In the genomic region with DNA sequence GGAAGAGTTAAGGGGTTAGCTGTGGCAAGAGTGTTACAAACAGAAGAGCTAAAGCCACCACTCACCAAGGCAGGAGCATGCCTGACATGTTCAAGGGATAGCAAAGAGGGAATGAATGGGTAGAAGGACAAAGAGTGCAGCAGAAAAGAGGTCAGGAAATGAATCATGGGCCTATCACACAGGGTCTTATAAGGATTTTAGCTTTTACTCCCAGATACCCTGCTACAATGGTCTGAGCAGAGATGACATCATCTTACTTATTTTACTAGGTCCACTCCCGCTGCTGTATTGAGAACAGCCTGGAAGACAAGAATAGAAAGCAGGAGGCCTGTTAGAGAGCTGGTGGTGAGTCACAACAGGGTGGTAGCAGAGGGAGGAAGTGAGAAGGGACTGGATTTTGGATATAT, we compare ENCODE assay signal across 8 cellular contexts. TPM values are rescaled to one million over a fixed set of nuclear protein-coding genes. Genes with fewer than 3 reads are reported as not detected.
DNase-seq lines count a peak whose midpoint lies in the region; FAIRE-seq and TF ChIP-seq lines count a peak whose summit lies in the region.

No MANE protein-coding gene starts in this region.

- no peak overlapping the region for H2BK5ac ChIP-seq in mesenchymal stem cell (ENCODE audit: low read depth, low read length, poor library complexity, severe bottlenecking)

- peak overlapping the region; percentile 52 to 62 for H3K18ac ChIP-seq in mesenchymal stem cell (ENCODE audit: low read depth in 1 of 2, low read length in 2 of 2)

- TF ChIP-seq POLR2A in GM12892 (IDR thresholded peaks at IDR 0.05; ENCODE audit: low read depth, low read length), result peak; percentile 19; the same call in 1 of the 2 replicates

- no peak for DNase-seq in GM12892 (ENCODE audit: insufficient read length)
- DNase-seq in GM23248, result peak; percentile 94
- DNase-seq in Karpas-422, result peak; percentile 52
- DNase-seq in brain microvascular endothelial cell, result peak; percentile 94
- peak; percentile 94 for DNase-seq in mesenchymal stem cell
- DNase-seq in H7, result no peak
- DNase-seq in activated CD4-positive, alpha-beta T cell treated with anti-CD3 and anti-CD28 coated beads for 48 hours, result no peak
- DNase-seq in NCI-H748 treated with DMSO at 0.1 percent for 48 hours (lab: John Stamatoyannopoulos, UW), result no peak

- H3K27me3 ChIP-seq in GM23248 (replicated peaks; ENCODE audit: insufficient read depth), result no peaks in the 10 kb centered on the region
- H3K27me3 ChIP-seq in Karpas-422 (ENCODE audit: low read length), result no peaks in the 10 kb centered on the region
- H3K27me3 ChIP-seq in brain microvascular endothelial cell (replicated peaks), result no peaks in the 10 kb centered on the region
- H3K27me3 ChIP-seq in mesenchymal stem cell (ENCODE audit: control insufficient read depth in 1 of 2, insufficient read depth in 1 of 2, low read length in 2 of 2), result no peaks in the 10 kb centered on the region
- no peaks in the 10 kb centered on the region for H3K27me3 ChIP-seq in H7 (ENCODE audit: control insufficient read depth, insufficient read depth, low read length)

- TF ChIP-seq CTCF in brain microvascular endothelial cell (IDR thresholded peaks at IDR 0.05; ENCODE audit: low read depth, low read length, missing control alignments), result no peak

- H2AFZ ChIP-seq in GM23248 (no peak overlapping the region), Karpas-422 (ENCODE audit: low read length) (no peak overlapping the region), mesenchymal stem cell (ENCODE audit: low read depth, low read length) (no peak overlapping the region)

- no peak overlapping the region for H3K4me3 ChIP-seq in GM23248
- H3K4me3 ChIP-seq in Karpas-422 (ENCODE audit: low read length), result no peak overlapping the region
- no peak overlapping the region for H3K4me3 ChIP-seq in brain microvascular endothelial cell (ENCODE audit: low read depth, low read length)
- no peak overlapping the region for H3K4me3 ChIP-seq in mesenchymal stem cell (ENCODE audit: insufficient read depth in 1 of 2, low read depth in 1 of 2, low read length in 2 of 2)
- no peak overlapping the region for H3K4me3 ChIP-seq in H7 (ENCODE audit: insufficient read depth, low read depth, low read length)

- peak overlapping the region; percentile 69 for H4K8ac ChIP-seq in mesenchymal stem cell (ENCODE audit: low read length)

- peaks cover 11% of the 10 kb centered on the region for H3K79me1 ChIP-seq in mesenchymal stem cell (replicated peaks; ENCODE audit: low read length, poor library complexity, severe bottlenecking)

- H3K36me3 ChIP-seq in GM23248 (ENCODE audit: low read depth) (peaks cover 34% of the 10 kb centered on the region), Karpas-422 (ENCODE audit: insufficient read depth, low read length) (peaks cover 16% of the 10 kb centered on the region; the same call in 1 of the 2 replicates), brain microvascular endothelial cell (replicated peaks) (peaks cover 15% of the 10 kb centered on the region), mesenchymal stem cell (ENCODE audit: control insufficient read depth in 1 of 2, insufficient read depth in 2 of 2, low read depth in 1 of 2, low read length in 2 of 2) (peaks cover 4 to 58% of the 10 kb centered on the region in 2 experiments), H7 (replicated peaks; ENCODE audit: control insufficient read depth, insufficient read depth, low read length) (peaks cover 6% of the 10 kb centered on the region)

- no peak overlapping the region for H2BK15ac ChIP-seq in mesenchymal stem cell (ENCODE audit: low read depth, poor library complexity, severe bottlenecking)

- peak overlapping the region in 1 of 2 experiments; percentile 4 for H2BK12ac ChIP-seq in mesenchymal stem cell (ENCODE audit: low read length in 2 of 2)

- H3K79me2 ChIP-seq in GM23248 (ENCODE audit: insufficient read depth), result peaks cover 71% of the 10 kb centered on the region
- peaks cover 57% of the 10 kb centered on the region for H3K79me2 ChIP-seq in Karpas-422 (ENCODE audit: low read length)

- peaks cover 33% of the 10 kb centered on the region for H3F3A ChIP-seq in GM23248 (ENCODE audit: insufficient read depth)

- H3K4me2 ChIP-seq in GM23248 (ENCODE audit: unreplicated experiment) (peak overlapping the region; percentile 65), Karpas-422 (ENCODE audit: low read depth, low read length, poor library complexity, severe bottlenecking) (no peak overlapping the region), mesenchymal stem cell (ENCODE audit: low read length, poor library complexity, severe bottlenecking) (no peak overlapping the region)

- H3K9ac ChIP-seq in GM23248 (no peak overlapping the region), Karpas-422 (ENCODE audit: low read length) (no peak overlapping the region), mesenchymal stem cell (ENCODE audit: low read length) (peak overlapping the region; percentile 61)

- H3K4me1 ChIP-seq in GM23248 (ENCODE audit: insufficient read depth) (peaks cover 21% of the 10 kb centered on the region), Karpas-422 (ENCODE audit: low read length) (peaks cover 4% of the 10 kb centered on the region; the same call in 1 of the 2 replicates), mesenchymal stem cell (ENCODE audit: control insufficient read depth, insufficient read depth, low read depth, low read length) (peaks cover 5% of the 10 kb centered on the region)

- H3K23ac ChIP-seq in mesenchymal stem cell (ENCODE audit: low read length in 2 of 2), result no peak overlapping the region

- H3K14ac ChIP-seq in mesenchymal stem cell (ENCODE audit: low read length in 2 of 2), result no peak overlapping the region

- FAIRE-seq in GM12892 (lab: Jason Lieb, UNC), result peak; percentile 87

- H4K20me1 ChIP-seq in GM23248 (ENCODE audit: insufficient read depth) (no peaks in the 10 kb centered on the region), Karpas-422 (ENCODE audit: insufficient read depth, low read depth, low read length) (no peaks in the 10 kb centered on the region)

- H2AK5ac ChIP-seq in mesenchymal stem cell (ENCODE audit: low read length, severe bottlenecking), result peak overlapping the region; percentile 88

- no peak overlapping the region for H4K91ac ChIP-seq in mesenchymal stem cell (ENCODE audit: low read length)

- WGBS in GM23248 (ENCODE audit: low coverage in 1 of 2, low lambda C conversion rate in 2 of 2, missing lambda C conversion rate in 2 of 2), 2 experiments, result 0 to 3% methylated on average over 1 of the region's 1 CpG
- whole genome bisulfite sequencing in mesenchymal stem cell, result 0% methylated on average over 1 of the region's 1 CpG

- no peak overlapping the region for H3K4ac ChIP-seq in mesenchymal stem cell (ENCODE audit: low read depth in 1 of 2, low read length in 2 of 2)

- H3K9me3 ChIP-seq in GM23248 (ENCODE audit: low read depth), result no peaks in the 10 kb centered on the region
- H3K9me3 ChIP-seq in Karpas-422 (ENCODE audit: low read length), result no peaks in the 10 kb centered on the region
- H3K9me3 ChIP-seq in mesenchymal stem cell (ENCODE audit: control insufficient read depth, low read length), result no peaks in the 10 kb centered on the region

- no peak overlapping the region for H2BK120ac ChIP-seq in mesenchymal stem cell (ENCODE audit: low read depth, low read length)

- H3K27ac ChIP-seq in GM23248 (peak overlapping the region; percentile 32), Karpas-422 (ENCODE audit: low read length) (no peak overlapping the region), brain microvascular endothelial cell (peak overlapping the region; percentile 50), mesenchymal stem cell (ENCODE audit: low read length, poor library complexity, severe bottlenecking) (peak overlapping the region; percentile 60)

- in situ Hi-C loops in GM23248 (cut with MboI) (no loop called here), brain microvascular endothelial cell (cut with HindIII; ENCODE audit: low pct_ligation_motif_present, low sequenced_read_pairs) (no loop called here)

- no peaks in the 10 kb centered on the region for H3K9me2 ChIP-seq in GM23248 (ENCODE audit: insufficient read depth)
- no peaks in the 10 kb centered on the region for H3K9me2 ChIP-seq in Karpas-422 (replicated peaks; ENCODE audit: insufficient read depth, low read length)

RNA-seq across cellular contexts. Expression of a gene that starts 9.8 kb away (rescaled TPM):
- polyA plus RNA-seq in GM12892 (2012; ENCODE audit: missing spikeins), result 4.2 TPM
- 6.2 and 7.2 TPM in 2 replicates for total RNA-seq in GM23248 (2014; rRNA removed; shearing (Covaris generic))
- 7.9 and 8.6 TPM in 2 replicates for polyA plus RNA-seq in GM23248 (2016; fragmentation: Nextera tagmentation; extraction: Ambion mirVana)
- total RNA-seq in Karpas-422 (2014; rRNA removed; shearing (Covaris generic); ENCODE audit: low replicate concordance), result 8.7 and 13.2 TPM in 2 replicates
- polyA plus RNA-seq in mesenchymal stem cell (2013, experiment 1 of 2), result 8.5 TPM
- 8.5 TPM for polyA plus RNA-seq in mesenchymal stem cell (2013, experiment 2 of 2)
- 6.0 and 6.9 TPM in 2 replicates for total RNA-seq in H7 (2014; rRNA removed; shearing (Covaris generic))

Comparison
In these comparisons a context has a peak if more than half of its experiments do, and no peak if none do; other contexts are left out.
1. DNase-seq: peak in GM23248 (single experiment), Karpas-422 (single experiment), brain microvascular endothelial cell (single experiment) and mesenchymal stem cell (single experiment); none in GM12892 (single experiment), H7 (single experiment), activated CD4-positive, alpha-beta T cell treated with anti-CD3 and anti-CD28 coated beads for 48 hours (single experiment) and NCI-H748 treated with DMSO at 0.1 percent for 48 hours (single experiment).